In the genomic region with DNA sequence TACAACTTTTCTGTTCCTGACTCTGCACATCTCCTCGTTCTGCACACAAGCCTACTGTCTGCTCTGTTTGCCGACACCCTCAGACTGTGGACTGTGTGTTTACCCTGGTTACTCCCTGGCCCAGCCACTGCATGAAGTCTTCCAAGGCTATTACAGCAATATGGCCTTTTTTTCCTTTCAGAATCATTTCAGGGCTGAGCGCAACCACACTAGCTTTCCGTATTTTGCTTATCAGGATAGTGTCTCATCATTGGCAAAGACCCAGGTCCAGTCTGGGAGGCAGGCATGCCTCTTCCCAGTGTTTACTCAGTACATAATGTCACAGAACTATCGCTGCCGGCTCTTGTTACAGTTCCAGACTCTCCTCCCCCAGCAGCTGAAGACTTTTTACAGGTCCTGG, we compare ENCODE assay signal across 11 cellular contexts. TPM values are rescaled to one million over a fixed set of nuclear protein-coding genes. Genes with fewer than 3 reads are reported as not detected.
DNase-seq lines count a peak whose midpoint lies in the region; ATAC-seq, FAIRE-seq and TF ChIP-seq lines count a peak whose summit lies in the region.
"Had no signal": no experiment of that assay in that cellular context is flagged by ENCODE, and none has a peak within 500 bp of the region (broad histone marks: within the 10 kb centered on the region; RNA-seq: fewer than 3 reads in every experiment).

No MANE protein-coding gene starts in this region.

- H3K27ac ChIP-seq in mucosa of rectum (ENCODE audit: low read depth in 2 of 2, low read length in 2 of 2) = peak overlapping the region in 1 of 2 donors; percentile 45
- H3K27ac ChIP-seq: epithelial cell of prostate had no signal

- FAIRE-seq in urothelium cell line (lab: Jason Lieb, UNC) = no peak

- DNase-seq in SHP77 (lab: John Stamatoyannopoulos, UW) (peak; percentile 28 to 56), SHP77 treated with DMSO at 0.1 percent for 48 hours (lab: John Stamatoyannopoulos, UW) (no peak), fibroblast of villous mesenchyme (ENCODE audit: low read depth) (peak; percentile 0), urothelium cell line (ENCODE audit: low spot score) (peak; percentile 26), retina (no peak)
- DNase-seq: activated CD8-positive, alpha-beta memory T cell treated with anti-CD3 and anti-CD28 coated beads for 24 hours; NCI-H2081 had no signal

- H3K27me3 ChIP-seq in mucosa of rectum (ENCODE audit: control insufficient read depth in 2 of 2, insufficient read depth in 2 of 2, low read length in 2 of 2) = no peaks in the 10 kb centered on the region

- TF ChIP-seq CTCF in fibroblast of villous mesenchyme (IDR thresholded peaks at IDR 0.05; ENCODE audit: insufficient read depth, low read depth, low read length) = no peak

- H3K4me3 ChIP-seq in fibroblast of villous mesenchyme (ENCODE audit: low read depth, low read length) (no peak overlapping the region), mucosa of rectum (ENCODE audit: low read length in 2 of 2) (peak overlapping the region; percentile 26 to 28)

- ATAC-seq in HG02970 (IDR thresholded peaks at IDR 0.05; ENCODE audit: low FRiP score, unreplicated experiment) = no peak
- ATAC-seq in GM18519 (IDR thresholded peaks at IDR 0.05; ENCODE audit: low FRiP score, unreplicated experiment) = no peak

- peak overlapping the region; percentile 14 to 41 for H3K9ac ChIP-seq in mucosa of rectum (ENCODE audit: low read depth in 1 of 2, low read length in 2 of 2)

- peaks cover 12 to 14% of the 10 kb centered on the region in 2 donors for H3K4me1 ChIP-seq in mucosa of rectum (ENCODE audit: control insufficient read depth in 2 of 2, insufficient read depth in 2 of 2, low read length in 2 of 2)

- no peaks in the 10 kb centered on the region for H3K9me3 ChIP-seq in mucosa of rectum (ENCODE audit: control insufficient read depth in 2 of 2, low read length in 2 of 2)

- H3K36me3 ChIP-seq in mucosa of rectum (ENCODE audit: control insufficient read depth in 2 of 2, insufficient read depth in 2 of 2, low read length in 2 of 2) = no peaks in the 10 kb centered on the region

RNA-seq across cellular contexts. Expression of a gene that starts 10.1 kb away (rescaled TPM):
- total RNA-seq in fibroblast of villous mesenchyme = not detected in 2 replicates

Comparison
In these comparisons a context has a peak if more than half of its experiments do, and no peak if none do; other contexts are left out.
1. DNase-seq: peak in SHP77 (2 of 2), fibroblast of villous mesenchyme (single experiment) and urothelium cell line (single experiment); none in SHP77 treated with DMSO at 0.1 percent for 48 hours (single experiment) and retina (single experiment).